ENCODE assay signal across 13 cellular contexts in genomic region chr10:100747061-100747825, GRCh38. TPM values are rescaled to one million over a fixed set of nuclear protein-coding genes. Genes with fewer than 3 reads are reported as not detected.
A peak's percentile ranks its signal among the peaks of the same experiment; 100 is the strongest.
DNase-seq lines count a peak whose midpoint lies in the region; ATAC-seq, FAIRE-seq and TF ChIP-seq lines count a peak whose summit lies in the region.
"Had no signal": no experiment of that assay in that cellular context is flagged by ENCODE, and none has a peak within 500 bp of the region (broad histone marks: within the 10 kb centered on the region; RNA-seq: fewer than 3 reads in every experiment).

No MANE protein-coding gene starts in this region.

- H3K27ac Mint-ChIP-seq in stimulated activated naive CD8-positive, alpha-beta T cell treated with anti-CD3 and anti-CD28 coated beads, Interleukin-15, Interleukin-2, amounts not matched to agents 100 ng/mL and 50 ng/mL, for 24 hours, result no peak overlapping the region
- no peak overlapping the region for H3K27ac Mint-ChIP-seq in central memory CD8-positive, alpha-beta T cell (ENCODE audit: low read depth)
- H3K27ac Mint-ChIP-seq in natural killer cell, result no peak overlapping the region

- intact Hi-C loops in natural killer cell (cut with micrococcal nuclease), result no loop called here

- H3K27me3 Mint-ChIP-seq in stimulated activated naive CD8-positive, alpha-beta T cell treated with anti-CD3 and anti-CD28 coated beads, Interleukin-15, Interleukin-2, amounts not matched to agents 100 ng/mL and 50 ng/mL, for 24 hours, result peaks cover 83% of the 10 kb centered on the region
- H3K27me3 Mint-ChIP-seq in central memory CD8-positive, alpha-beta T cell, result peaks cover 84% of the 10 kb centered on the region
- peaks cover 61 to 66% of the 10 kb centered on the region in 2 donors for H3K27me3 Mint-ChIP-seq in natural killer cell (ENCODE audit: low read depth in 2 of 2)

- DNase-seq in stimulated activated naive CD8-positive, alpha-beta T cell treated with anti-CD3 and anti-CD28 coated beads, Interleukin-15, Interleukin-2, amounts not matched to agents 100 U/mL and 50 U/mL, for 24 hours, result no peak
- DNase-seq in central memory CD8-positive, alpha-beta T cell (ENCODE audit: low spot score in 2 of 2), result no peak
- no peak for DNase-seq in natural killer cell
- no peak for DNase-seq in HCEC 1CT
- DNase-seq in GM19239 (ENCODE audit: insufficient read length, low spot score), result no peak
- DNase-seq in dermis blood vessel endothelial cell, result no peak
- DNase-seq: activated effector memory CD4-positive, alpha-beta T cell treated with anti-CD3 and anti-CD28 coated beads, Interleukin-2, amount 50 U/mL, for 16 hours; NCI-H226; stimulated activated CD4-positive, alpha-beta T cell treated with anti-CD3 and anti-CD28 coated beads, Interleukin-4, amount 100 ng/mL, for 1 hour; stimulated activated naive CD4-positive, alpha-beta T cell had no signal

- TF ChIP-seq CTCF in natural killer cell (IDR thresholded peaks at IDR 0.05), result no peak

- no peak for FAIRE-seq in GM19239 (lab: Jason Lieb, UNC)

- ATAC-seq in stimulated activated naive CD8-positive, alpha-beta T cell treated with anti-CD3 and anti-CD28 coated beads, Interleukin-15, Interleukin-2, amounts not matched to agents 100 U/mL and 50 U/mL, for 24 hours, result no peak
- ATAC-seq in central memory CD8-positive, alpha-beta T cell (replicated peaks; ENCODE audit: extremely low read depth, poor library complexity, severe bottlenecking), result no peak
- no peak for ATAC-seq in natural killer cell
- ATAC-seq: SK-N-SH treated with all-trans-retinoic acid at 6 μM for 48 hours had no signal

- no peaks in the 10 kb centered on the region for H3K9me3 Mint-ChIP-seq in stimulated activated naive CD8-positive, alpha-beta T cell treated with anti-CD3 and anti-CD28 coated beads, Interleukin-15, Interleukin-2, amounts not matched to agents 100 ng/mL and 50 ng/mL, for 24 hours
- H3K9me3 Mint-ChIP-seq in central memory CD8-positive, alpha-beta T cell, result no peaks in the 10 kb centered on the region
- H3K9me3 Mint-ChIP-seq in natural killer cell, result no peaks in the 10 kb centered on the region

- peak overlapping the region; percentile 21 for H3K4me3 Mint-ChIP-seq in stimulated activated naive CD8-positive, alpha-beta T cell treated with anti-CD3 and anti-CD28 coated beads, Interleukin-15, Interleukin-2, amounts not matched to agents 100 ng/mL and 50 ng/mL, for 24 hours
- H3K4me3 Mint-ChIP-seq in central memory CD8-positive, alpha-beta T cell, result peak overlapping the region; percentile 46
- H3K4me3 Mint-ChIP-seq in natural killer cell, result peak overlapping the region; percentile 3

- H3K4me1 Mint-ChIP-seq in stimulated activated naive CD8-positive, alpha-beta T cell treated with anti-CD3 and anti-CD28 coated beads, Interleukin-15, Interleukin-2, amounts not matched to agents 100 ng/mL and 50 ng/mL, for 24 hours (ENCODE audit: low read depth), result peaks cover 39% of the 10 kb centered on the region
- H3K4me1 Mint-ChIP-seq in central memory CD8-positive, alpha-beta T cell, result peaks cover 26% of the 10 kb centered on the region
- H3K4me1 Mint-ChIP-seq in natural killer cell, result peaks cover 12 to 25% of the 10 kb centered on the region in 2 donors

- H3K36me3 Mint-ChIP-seq in stimulated activated naive CD8-positive, alpha-beta T cell treated with anti-CD3 and anti-CD28 coated beads, Interleukin-15, Interleukin-2, amounts not matched to agents 100 ng/mL and 50 ng/mL, for 24 hours (ENCODE audit: low read depth), result no peaks in the 10 kb centered on the region
- H3K36me3 Mint-ChIP-seq in central memory CD8-positive, alpha-beta T cell (ENCODE audit: insufficient read depth), result peaks cover 4% of the 10 kb centered on the region
- H3K36me3 Mint-ChIP-seq in natural killer cell, result peaks cover 7% of the 10 kb centered on the region

RNA-seq across cellular contexts. Expression of gene PAX2, which starts 1.9 kb away (rescaled TPM):
- total RNA-seq in natural killer cell, result not detected
- total RNA-seq in dermis blood vessel endothelial cell, result 0.14 and 0.51 TPM in 2 replicates
- total RNA-seq: HT-29 had no signal
